ENCODE assay signal across 8 cellular contexts in the genomic region with DNA sequence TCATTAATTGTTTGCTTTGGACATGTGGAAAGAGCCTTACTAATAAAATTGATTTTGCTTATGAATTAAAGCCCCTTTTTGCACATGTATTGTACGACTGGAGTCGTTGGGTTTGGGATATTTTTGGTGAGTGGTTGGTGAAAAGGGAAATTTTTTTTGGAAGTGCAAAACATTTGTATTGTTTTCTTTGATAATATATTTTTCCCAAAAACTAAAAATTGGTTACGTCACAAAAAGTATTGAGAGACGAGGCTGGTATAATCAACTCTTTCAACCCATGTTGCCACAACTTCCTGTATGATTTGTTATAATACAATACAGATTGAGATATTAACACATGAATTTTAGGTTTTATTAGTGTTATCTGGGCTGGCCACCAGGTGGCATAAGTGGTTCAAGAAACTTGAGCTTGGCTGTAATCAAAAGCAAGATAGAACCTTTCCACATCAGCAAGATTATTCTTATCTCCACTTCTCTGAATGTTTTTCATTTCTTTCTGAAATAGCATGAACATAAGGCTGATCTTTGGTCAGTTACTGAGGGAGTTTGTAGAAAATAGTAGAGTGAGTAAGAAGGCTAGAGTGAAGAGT.
DNase-seq lines count a peak whose midpoint lies in the region; ATAC-seq lines count a peak whose summit lies in the region.

No MANE protein-coding gene starts in this region.

- DNase-seq in DMS153 (lab: John Stamatoyannopoulos, UW) (peak; percentile 45), Kasumi-1 (lab: John Stamatoyannopoulos, UW) (peak; percentile 73 to 82), SHP77 treated with DMSO at 0.1 percent for 48 hours (lab: John Stamatoyannopoulos, UW) (peak; percentile 30), globus pallidus (ENCODE audit: low spot score) (peak; percentile 62), retina (peak; percentile 49)
- DNase-seq in activated T-helper 9 cell treated with anti-CD3 and anti-CD28 coated beads, Interleukin-2, amount 50 U/mL, for 16 hours (ENCODE audit: low read depth) = peak; percentile 30

- ATAC-seq in HG02885 (IDR thresholded peaks at IDR 0.05; ENCODE audit: poor library complexity, unreplicated experiment) (no peak), GM21723 (IDR thresholded peaks at IDR 0.05; ENCODE audit: unreplicated experiment) (no peak)
